Comparison of ENCODE assay signal across 8 cellular contexts in the genomic region with DNA sequence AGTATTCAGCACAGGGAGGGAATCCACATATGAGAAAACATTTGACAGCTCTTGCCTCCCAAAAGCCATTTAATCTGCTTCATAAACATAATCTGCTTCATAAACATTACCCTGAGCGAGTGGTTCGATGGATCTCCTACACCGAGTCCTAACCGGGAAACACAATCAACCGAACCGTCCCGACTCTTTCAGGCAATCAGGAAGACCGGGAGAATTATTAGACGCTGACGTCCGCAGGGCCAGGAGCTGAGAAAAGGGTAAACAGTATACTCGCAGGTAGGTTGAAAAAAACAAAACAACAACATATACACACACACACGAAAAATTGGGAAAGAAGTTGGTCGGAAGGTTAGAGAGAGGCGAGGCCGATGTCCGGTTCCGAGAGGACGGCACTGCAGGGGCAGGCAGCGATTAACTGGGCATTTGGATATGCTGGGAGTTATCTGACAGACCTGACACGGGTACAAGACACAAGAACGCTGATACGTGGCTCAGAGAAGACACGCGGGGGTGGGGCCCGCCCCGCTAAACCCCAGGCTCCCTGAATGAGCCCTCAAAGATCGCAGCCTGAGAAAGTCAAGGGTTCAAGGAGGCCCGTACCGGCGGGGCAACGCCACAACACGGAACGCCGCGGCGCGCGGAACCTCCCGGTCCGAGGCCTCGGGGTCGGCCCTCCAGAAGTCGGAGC. TPM values are rescaled to one million over a fixed set of nuclear protein-coding genes. Genes with fewer than 3 reads are reported as not detected.
DNase-seq lines count a peak whose midpoint lies in the region; ATAC-seq and TF ChIP-seq lines count a peak whose summit lies in the region.

No MANE protein-coding gene starts in this region.

- POLR2A ChIA-PET in activated CD8-positive, alpha-beta T cell treated with anti-CD3 and anti-CD28 coated beads for 36 hours (lab: Charles Lee), result interaction anchor here (0.6 to 3.3 kb wide), 20 partner anchors 12 to 264 kb away, joined by 3 to 19 read pairs (median 4); partner anchors contain the start of genes ATXN1L, IST1 and ZNF821

- H3K27ac ChIP-seq in DND-41 (ENCODE audit: low read length) (peak overlapping the region; percentile 99), HUES48 (ENCODE audit: low read depth, low read length) (peak overlapping the region; percentile 97), neutrophil (peak overlapping the region; percentile 100)

- H3K79me2 ChIP-seq in DND-41 (ENCODE audit: insufficient read depth, low read length), result peaks cover 57% of the 10 kb centered on the region

- H3K9ac ChIP-seq in DND-41 (ENCODE audit: low read depth, low read length) (peak overlapping the region; percentile 68), HUES48 (ENCODE audit: low read depth, low read length) (peak overlapping the region; percentile 99)

- peak overlapping the region; percentile 95 for H2AFZ ChIP-seq in DND-41 (ENCODE audit: low read depth, low read length)

- H3K36me3 ChIP-seq in DND-41 (ENCODE audit: insufficient read depth, low read length) (peaks cover 19% of the 10 kb centered on the region), HUES48 (ENCODE audit: control insufficient read depth, insufficient read depth, low read length) (peaks cover 9% of the 10 kb centered on the region), neutrophil (peaks cover 14% of the 10 kb centered on the region)

- ATAC-seq in DND-41 (ENCODE audit: insufficient read depth, low read depth) (peak; percentile 35), GM21515 (IDR thresholded peaks at IDR 0.05; ENCODE audit: unreplicated experiment) (peak; percentile 34), sciatic nerve (no peak)
- peak; percentile 37 for ATAC-seq in activated CD8-positive, alpha-beta T cell treated with anti-CD3 and anti-CD28 coated beads for 36 hours

- H3K4me3 ChIP-seq in DND-41 (ENCODE audit: low read depth in 1 of 2, low read length in 2 of 2), result peak overlapping the region; percentile 95 to 96
- H3K4me3 ChIP-seq in HUES48 (ENCODE audit: low read depth, low read length), result peak overlapping the region; percentile 93
- H3K4me3 ChIP-seq in foreskin fibroblast (ENCODE audit: low read depth in 1 of 2, low read length in 2 of 2), result peak overlapping the region; percentile 76 to 83
- H3K4me3 ChIP-seq in neutrophil (ENCODE audit: low read depth in 1 of 2, low read length in 1 of 2), result peak overlapping the region; percentile 92 to 98

- peaks cover 19% of the 10 kb centered on the region for H4K20me1 ChIP-seq in DND-41 (ENCODE audit: insufficient read depth, low read length)

- peak overlapping the region; percentile 99 for H3K4me3 Mint-ChIP-seq in activated CD8-positive, alpha-beta T cell treated with anti-CD3 and anti-CD28 coated beads for 36 hours

- DNase-seq in DND-41 (no peak), foreskin fibroblast (peak; percentile 13 to 46), NCI-H187 (lab: John Stamatoyannopoulos, UW) (no peak), sciatic nerve (ENCODE audit: low spot score) (no peak)
- peak; percentile 77 for DNase-seq in activated CD8-positive, alpha-beta T cell treated with anti-CD3 and anti-CD28 coated beads for 36 hours

- peak overlapping the region; percentile 99 for H3K4me2 ChIP-seq in DND-41 (ENCODE audit: insufficient read depth, low read length)

- CTCF ChIA-PET in activated CD8-positive, alpha-beta T cell treated with anti-CD3 and anti-CD28 coated beads for 36 hours (lab: Charles Lee), result interaction anchor here (1.4 to 2.5 kb wide), 2 partner anchors 74 to 154 kb away, joined by 6 to 32 read pairs; partner anchors contain the start of gene ZNF821

- H3K4me1 ChIP-seq in DND-41 (ENCODE audit: insufficient read depth, low read length) (peaks cover 32% of the 10 kb centered on the region), HUES48 (ENCODE audit: control insufficient read depth, insufficient read depth, low read length) (peaks cover 5% of the 10 kb centered on the region; the same call in 1 of the 2 replicates), neutrophil (ENCODE audit: control insufficient read depth in 1 of 2, insufficient read depth in 1 of 2, low read depth in 1 of 2, low read length in 1 of 2) (peaks cover 31 to 35% of the 10 kb centered on the region in 2 experiments)

- peaks cover 14% of the 10 kb centered on the region for H3K36me3 Mint-ChIP-seq in activated CD8-positive, alpha-beta T cell treated with anti-CD3 and anti-CD28 coated beads for 36 hours (ENCODE audit: low read depth)

- H3K9me3 ChIP-seq in DND-41 (ENCODE audit: insufficient read depth, low read length, severe bottlenecking) (no peaks in the 10 kb centered on the region), HUES48 (ENCODE audit: control insufficient read depth, insufficient read depth, low read length) (no peaks in the 10 kb centered on the region), neutrophil (no peaks in the 10 kb centered on the region)

- H3K4me1 Mint-ChIP-seq in activated CD8-positive, alpha-beta T cell treated with anti-CD3 and anti-CD28 coated beads for 36 hours (ENCODE audit: low read depth), result peaks cover 22% of the 10 kb centered on the region

- peak overlapping the region; percentile 100 for H3K27ac Mint-ChIP-seq in activated CD8-positive, alpha-beta T cell treated with anti-CD3 and anti-CD28 coated beads for 36 hours

- intact Hi-C loops in activated CD8-positive, alpha-beta T cell treated with anti-CD3 and anti-CD28 coated beads for 36 hours (cut with micrococcal nuclease), result loop anchor here (5.0 kb wide), 2 partner anchors 74 to 89 kb away; partner anchors contain the start of genes IST1 and ZNF821
- intact Hi-C loops in sciatic nerve (cut with DNase I), result no loop called here

- H3K27me3 ChIP-seq in DND-41 (ENCODE audit: insufficient read depth, low read length, poor library complexity) (no peaks in the 10 kb centered on the region), HUES48 (ENCODE audit: control insufficient read depth, insufficient read depth, low read length) (no peaks in the 10 kb centered on the region), neutrophil (no peaks in the 10 kb centered on the region)

- no peaks in the 10 kb centered on the region for H3K27me3 Mint-ChIP-seq in activated CD8-positive, alpha-beta T cell treated with anti-CD3 and anti-CD28 coated beads for 36 hours

- no peak for TF ChIP-seq CTCF in DND-41 (IDR thresholded peaks at IDR 0.05; ENCODE audit: borderline replicate concordance, extremely low read depth, low read length, poor library complexity, severe bottlenecking)
- no peak for TF ChIP-seq CTCF in activated CD8-positive, alpha-beta T cell treated with anti-CD3 and anti-CD28 coated beads for 36 hours (IDR thresholded peaks at IDR 0.05)
- TF ChIP-seq CTCF in foreskin fibroblast (IDR thresholded peaks at IDR 0.05; ENCODE audit: low read depth, low read length), result no peak
- no peak for TF ChIP-seq CTCF in neutrophil (IDR thresholded peaks at IDR 0.05)

- no peaks in the 10 kb centered on the region for H3K9me3 Mint-ChIP-seq in activated CD8-positive, alpha-beta T cell treated with anti-CD3 and anti-CD28 coated beads for 36 hours

RNA-seq across cellular contexts. Expression of gene AP1G1, which starts 0.6 kb away (rescaled TPM):
- total RNA-seq in activated CD8-positive, alpha-beta T cell treated with anti-CD3 and anti-CD28 coated beads for 36 hours, result 10 to 100 TPM; 53.9 to 57.4 TPM
- total RNA-seq in sciatic nerve, result 92.1 TPM

RNA-seq across cellular contexts. Expression of gene ATXN1L, which starts 37.7 kb away (rescaled TPM):
- total RNA-seq in activated CD8-positive, alpha-beta T cell treated with anti-CD3 and anti-CD28 coated beads for 36 hours, result 10 to 100 TPM; 13.6 to 14.9 TPM
- total RNA-seq in sciatic nerve, result 34.4 TPM

Comparison
In these comparisons a context has a peak if more than half of its experiments do, and no peak if none do; other contexts are left out.
1. DNase-seq: peak in activated CD8-positive, alpha-beta T cell treated with anti-CD3 and anti-CD28 coated beads for 36 hours (single experiment) and foreskin fibroblast (2 of 2); none in DND-41 (single experiment), NCI-H187 (0 of 2) and sciatic nerve (single experiment).
2. Peak in every context shown above with its lines, with median percentiles within 50 percentile points of each other: H3K27ac ChIP-seq and H3K4me3 ChIP-seq.